ENCODE assay signal across 38 cellular contexts in the genomic region with DNA sequence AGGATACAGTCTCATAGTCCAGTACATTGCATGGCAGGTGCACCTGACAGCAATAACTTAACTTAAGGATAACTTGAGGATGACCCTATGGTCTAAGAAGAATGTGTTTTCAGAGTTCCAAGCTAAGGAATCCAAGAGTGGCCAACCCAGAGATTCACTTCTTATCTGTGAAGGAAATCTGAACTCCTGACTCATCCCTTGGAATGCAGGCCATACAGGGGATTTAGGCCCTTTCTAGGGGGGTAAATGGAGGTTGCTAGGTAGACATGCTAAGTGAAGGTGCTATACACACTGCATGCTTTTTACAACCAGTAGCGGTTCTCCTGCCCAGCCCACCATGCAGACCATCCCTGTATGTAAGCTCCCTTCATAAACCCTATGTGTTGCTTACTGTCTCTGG. TPM values are rescaled to one million over a fixed set of nuclear protein-coding genes. Genes with fewer than 3 reads are reported as not detected.
"Had no signal": no experiment of that assay in that cellular context is flagged by ENCODE, and none has a peak within 500 bp of the region (broad histone marks: within the 10 kb centered on the region; RNA-seq: fewer than 3 reads in every experiment).

No MANE protein-coding gene starts in this region.

- H3K36me3 ChIP-seq: adrenal gland, brain microvascular endothelial cell, cardiac muscle cell, WERI-Rb-1 had no signal

- H3K4me1 ChIP-seq: adrenal gland, body of pancreas had no signal

- H3K4me3 ChIP-seq: adrenal gland, body of pancreas, cardiac muscle cell had no signal

- H3K27me3 ChIP-seq: adrenal gland, body of pancreas, brain microvascular endothelial cell, cardiac muscle cell had no signal

- DNase-seq: activated CD4-positive, alpha-beta memory T cell treated with anti-CD3 and anti-CD28 coated beads, Interleukin-2, amount 10 ng/mL, durations not matched to agents 7 days and 5 days; activated CD4-positive, alpha-beta T cell treated with anti-CD3 and anti-CD28 coated beads for 1 hour; activated CD4-positive, alpha-beta T cell treated with anti-CD3 and anti-CD28 coated beads for 36 hours; activated CD4-positive, alpha-beta T cell treated with anti-CD3 and anti-CD28 coated beads for 48 hours; activated CD4-positive, alpha-beta T cell treated with anti-CD3 and anti-CD28 coated beads, Interleukin-2, amount 10 ng/mL, durations not matched to agents 7 days and 5 days; activated CD4-positive, alpha-beta T cell treated with anti-CD3 and anti-CD28 coated beads, Interleukin-2, amount 50 U/mL, for 48 hours; activated CD4-positive, CD25-positive, alpha-beta regulatory T cell; activated CD8-positive, alpha-beta memory T cell treated with anti-CD3 and anti-CD28 coated beads for 24 hours; activated CD8-positive, alpha-beta memory T cell treated with anti-CD3 and anti-CD28 coated beads, Interleukin-2, amount 10 ng/mL, durations not matched to agents 7 days and 5 days; activated CD8-positive, alpha-beta memory T cell treated with anti-CD3 and anti-CD28 coated beads, Interleukin-2, amount 50 U/mL, for 48 hours; activated CD8-positive, alpha-beta T cell treated with anti-CD3 and anti-CD28 coated beads, Interleukin-2, amount 10 ng/mL, durations not matched to agents 7 days and 5 days; activated effector memory CD4-positive, alpha-beta T cell treated with Interleukin-2 at 50 U/mL for 16 hours; activated gamma-delta T cell treated with Interleukin-2 at 50 U/mL for 16 hours; activated naive CD4-positive, alpha-beta T cell; activated naive CD4-positive, alpha-beta T cell treated with anti-CD3 and anti-CD28 coated beads for 36 hours; activated naive CD4-positive, alpha-beta T cell treated with anti-CD3 and anti-CD28 coated beads, Interleukin-2, amount 50 U/mL, for 16 hours; activated naive CD8-positive, alpha-beta T cell treated with anti-CD3 and anti-CD28 coated beads for 36 hours; activated T-cell treated with anti-CD3 and anti-CD28 coated beads, Interleukin-2, amount 50 U/mL, for 24 hours; activated T-cell treated with anti-CD3 and anti-CD28 coated beads, Interleukin-2, amount 50 U/mL, for 48 hours; adrenal gland; amniotic stem cell; aorta; body of pancreas; brain microvascular endothelial cell; caudate nucleus; cerebellar nuclear complex; T-helper 1 cell; T-helper 2 cell; T-helper 9 cell; WERI-Rb-1 had no signal

- H3K9me3 ChIP-seq: adrenal gland, body of pancreas had no signal

- ATAC-seq: activated CD4-positive, alpha-beta T cell treated with anti-CD3 and anti-CD28 coated beads for 36 hours; activated CD4-positive, CD25-positive, alpha-beta regulatory T cell treated with anti-CD3 and anti-CD28 coated beads, Interleukin-2, amount 50 U/mL, for 24 hours; activated CD8-positive, alpha-beta memory T cell treated with anti-CD3 and anti-CD28 coated beads, Interleukin-2, amount 10 ng/mL, durations not matched to agents 7 days and 5 days; activated CD8-positive, alpha-beta T cell treated with anti-CD3 and anti-CD28 coated beads, Interleukin-2, amount 10 ng/mL, durations not matched to agents 7 days and 5 days; activated naive CD4-positive, alpha-beta T cell treated with anti-CD3 and anti-CD28 coated beads, Interleukin-2, amount 50 U/mL, for 72 hours; body of pancreas; WTC11 had no signal

- H3K27ac ChIP-seq: adrenal gland, body of pancreas, brain microvascular endothelial cell, cardiac muscle cell, WERI-Rb-1 had no signal

RNA-seq across cellular contexts. Expression of a gene that starts 50.4 kb away (rescaled TPM):
- total RNA-seq: activated CD4-positive, alpha-beta memory T cell treated with anti-CD3 and anti-CD28 coated beads, Interleukin-2, amount 10 ng/mL, durations not matched to agents 7 days and 5 days; activated CD4-positive, alpha-beta T cell treated with anti-CD3 and anti-CD28 coated beads for 36 hours; activated CD4-positive, alpha-beta T cell treated with anti-CD3 and anti-CD28 coated beads, Interleukin-2, amount 10 ng/mL, durations not matched to agents 7 days and 5 days; activated CD8-positive, alpha-beta memory T cell treated with anti-CD3 and anti-CD28 coated beads, Interleukin-2, amount 10 ng/mL, durations not matched to agents 7 days and 5 days; activated CD8-positive, alpha-beta T cell treated with anti-CD3 and anti-CD28 coated beads, Interleukin-2, amount 10 ng/mL, durations not matched to agents 7 days and 5 days; activated naive CD4-positive, alpha-beta T cell treated with anti-CD3 and anti-CD28 coated beads for 36 hours; activated naive CD4-positive, alpha-beta T cell treated with anti-CD3 and anti-CD28 coated beads, Interleukin-2, amount 50 U/mL, for 72 hours; activated naive CD8-positive, alpha-beta T cell treated with anti-CD3 and anti-CD28 coated beads for 36 hours; activated T-helper 2 cell treated with anti-CD3 and anti-CD28 coated beads, Interferon-gamma antibody, Interleukin-2, Interleukin-4, amounts not matched to agents 10 μg/mL and 5 μg/mL and 100 μg/mL, durations not matched to agents 14 hours and 24 hours and 36 hours; adrenal gland; astrocyte; body of pancreas; bronchial epithelial cell; cardiac muscle cell; chondrocyte had no signal
- polyA plus RNA-seq: adrenal gland, aorta, cardiac muscle cell had no signal
